Comparison of ENCODE assay signal across 1 cellular context in genomic region chr15:40151499-40151898, GRCh38.
TF ChIP-seq lines count a peak whose summit lies in the region.

No MANE protein-coding gene starts in this region.

TF ChIP-seq in IMR-90, 13 proteins besides CTCF, POLR2A, EP300 and RAD21 (continued from another document):
- TF ChIP-seq RFX5 (IDR thresholded peaks at IDR 0.05; ENCODE audit: low read depth, low read length), result no peak
TF ChIP-seq in IMR-90: peak in this region for 1.
